Comparison of ENCODE assay signal across 9 cellular contexts in the genomic region with DNA sequence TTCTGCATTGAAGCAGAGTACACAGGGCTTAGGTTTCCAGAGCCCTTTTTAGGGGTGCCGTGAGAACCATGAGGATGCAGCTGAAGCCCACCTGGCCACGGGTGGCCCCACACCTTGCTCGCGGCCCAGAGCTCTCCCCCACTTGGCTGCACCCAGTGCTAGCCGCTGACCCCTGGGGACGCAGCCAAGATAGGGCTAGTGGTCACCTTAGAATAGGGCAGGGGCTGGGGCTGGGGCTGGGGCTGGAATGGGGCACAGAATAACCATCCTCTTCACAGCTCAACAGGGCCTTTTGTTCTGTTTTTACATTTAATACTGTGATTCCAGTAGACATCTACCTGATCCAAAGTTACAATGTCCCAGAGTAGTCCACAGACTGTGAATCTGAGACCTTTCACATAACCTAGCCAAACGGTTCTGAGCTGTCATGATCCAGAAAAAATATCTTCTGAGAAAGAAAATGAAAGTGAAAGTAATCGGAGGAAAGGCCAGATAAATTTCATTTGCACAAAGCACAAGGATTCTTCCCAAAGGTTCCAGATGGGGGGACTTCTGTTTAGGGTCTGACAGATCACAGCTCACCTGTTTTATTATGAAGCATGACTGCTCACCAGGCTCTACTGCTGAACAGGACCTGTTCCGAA.
DNase-seq lines count a peak whose midpoint lies in the region; TF ChIP-seq lines count a peak whose summit lies in the region.
"Had no signal": no experiment of that assay in that cellular context is flagged by ENCODE, and none has a peak within 500 bp of the region (broad histone marks: within the 10 kb centered on the region; RNA-seq: fewer than 3 reads in every experiment).

No MANE protein-coding gene starts in this region.

- no peak for TF ChIP-seq CTCF in left ventricle myocardium inferior (IDR thresholded peaks at IDR 0.05; ENCODE audit: borderline replicate concordance)
- no peak for TF ChIP-seq CTCF in brain microvascular endothelial cell (IDR thresholded peaks at IDR 0.05; ENCODE audit: low read depth, low read length, missing control alignments)

- H3K36me3 ChIP-seq in left ventricle myocardium inferior (no peaks in the 10 kb centered on the region), stomach smooth muscle (ENCODE audit: control insufficient read depth in 2 of 2, insufficient read depth in 2 of 2, low read length in 2 of 2) (no peaks in the 10 kb centered on the region), brain microvascular endothelial cell (replicated peaks) (no peaks in the 10 kb centered on the region)
- H3K36me3 ChIP-seq: BE2C had no signal

- H3K4me3 ChIP-seq in left ventricle myocardium inferior, result peak overlapping the region; percentile 53
- peak overlapping the region; percentile 62 to 71 for H3K4me3 ChIP-seq in stomach smooth muscle (ENCODE audit: low read length in 2 of 2)
- H3K4me3 ChIP-seq in brain microvascular endothelial cell (ENCODE audit: low read depth, low read length), result no peak overlapping the region

- H3K9me3 Mint-ChIP-seq in activated CD4-positive, alpha-beta T cell treated with anti-CD3 and anti-CD28 coated beads, Interleukin-2, amount 10 ng/mL, durations not matched to agents 7 days and 5 days, result no peaks in the 10 kb centered on the region

- DNase-seq in activated CD4-positive, alpha-beta T cell treated with anti-CD3 and anti-CD28 coated beads, Interleukin-2, amount 10 ng/mL, durations not matched to agents 7 days and 5 days, result no peak
- no peak for DNase-seq in activated CD4-positive, alpha-beta T cell treated with anti-CD3 and anti-CD28 coated beads for 48 hours
- peak; percentile 54 for DNase-seq in RPMI7951 (ENCODE audit: low read depth)
- no peak for DNase-seq in left ventricle myocardium inferior
- DNase-seq in NCI-H446 (lab: John Stamatoyannopoulos, UW), result no peak
- no peak for DNase-seq in putamen (ENCODE audit: low spot score)
- DNase-seq in brain microvascular endothelial cell, result no peak
- DNase-seq: BE2C had no signal

- H3K27me3 Mint-ChIP-seq in activated CD4-positive, alpha-beta T cell treated with anti-CD3 and anti-CD28 coated beads, Interleukin-2, amount 10 ng/mL, durations not matched to agents 7 days and 5 days, result no peaks in the 10 kb centered on the region

- H3K27ac Mint-ChIP-seq in activated CD4-positive, alpha-beta T cell treated with anti-CD3 and anti-CD28 coated beads, Interleukin-2, amount 10 ng/mL, durations not matched to agents 7 days and 5 days, result peak overlapping the region; percentile 80

- no peaks in the 10 kb centered on the region for H3K27me3 ChIP-seq in left ventricle myocardium inferior (ENCODE audit: low read depth)
- H3K27me3 ChIP-seq in stomach smooth muscle (ENCODE audit: control insufficient read depth in 1 of 2, insufficient read depth in 2 of 2, low read length in 2 of 2), result no peaks in the 10 kb centered on the region
- no peaks in the 10 kb centered on the region for H3K27me3 ChIP-seq in brain microvascular endothelial cell (replicated peaks)
- H3K27me3 ChIP-seq: BE2C had no signal

- H3K4me1 ChIP-seq in left ventricle myocardium inferior, result no peaks in the 10 kb centered on the region
- H3K4me1 ChIP-seq in stomach smooth muscle (ENCODE audit: control insufficient read depth, insufficient read depth, low read length), result peaks cover 12% of the 10 kb centered on the region
- H3K4me1 ChIP-seq: BE2C had no signal

- intact Hi-C loops in left ventricle myocardium inferior (cut with micrococcal nuclease), result no loop called here

- H3K9me3 ChIP-seq in left ventricle myocardium inferior (replicated peaks) (no peaks in the 10 kb centered on the region), stomach smooth muscle (ENCODE audit: control insufficient read depth in 2 of 2, low read length in 2 of 2) (no peaks in the 10 kb centered on the region)
- H3K9me3 ChIP-seq: BE2C had no signal

- H3K27ac ChIP-seq in left ventricle myocardium inferior (replicated peaks), result peak overlapping the region; percentile 19
- no peak overlapping the region for H3K27ac ChIP-seq in stomach smooth muscle (ENCODE audit: low read length)
- no peak overlapping the region for H3K27ac ChIP-seq in brain microvascular endothelial cell

- POLR2A ChIA-PET in activated CD4-positive, alpha-beta T cell treated with anti-CD3 and anti-CD28 coated beads, Interleukin-2, amount 10 ng/mL, durations not matched to agents 7 days and 5 days (lab: Charles Lee), result no interaction called here

- H3K9ac ChIP-seq in stomach smooth muscle (ENCODE audit: low read length in 2 of 2), result peak overlapping the region; percentile 31 to 51

- CTCF ChIA-PET in activated CD4-positive, alpha-beta T cell treated with anti-CD3 and anti-CD28 coated beads, Interleukin-2, amount 10 ng/mL, durations not matched to agents 7 days and 5 days (lab: Charles Lee), result no interaction called here

- no peaks in the 10 kb centered on the region for H3K36me3 Mint-ChIP-seq in activated CD4-positive, alpha-beta T cell treated with anti-CD3 and anti-CD28 coated beads, Interleukin-2, amount 10 ng/mL, durations not matched to agents 7 days and 5 days (ENCODE audit: low read depth)

- no peak overlapping the region for H3K4me3 Mint-ChIP-seq in activated CD4-positive, alpha-beta T cell treated with anti-CD3 and anti-CD28 coated beads, Interleukin-2, amount 10 ng/mL, durations not matched to agents 7 days and 5 days

- peaks cover 3% of the 10 kb centered on the region for H3K4me1 Mint-ChIP-seq in activated CD4-positive, alpha-beta T cell treated with anti-CD3 and anti-CD28 coated beads, Interleukin-2, amount 10 ng/mL, durations not matched to agents 7 days and 5 days

- in situ Hi-C loops in brain microvascular endothelial cell (cut with HindIII; ENCODE audit: low pct_ligation_motif_present, low sequenced_read_pairs), result no loop called here
